Comparison of ENCODE assay signal across 18 cellular contexts in the genomic region with DNA sequence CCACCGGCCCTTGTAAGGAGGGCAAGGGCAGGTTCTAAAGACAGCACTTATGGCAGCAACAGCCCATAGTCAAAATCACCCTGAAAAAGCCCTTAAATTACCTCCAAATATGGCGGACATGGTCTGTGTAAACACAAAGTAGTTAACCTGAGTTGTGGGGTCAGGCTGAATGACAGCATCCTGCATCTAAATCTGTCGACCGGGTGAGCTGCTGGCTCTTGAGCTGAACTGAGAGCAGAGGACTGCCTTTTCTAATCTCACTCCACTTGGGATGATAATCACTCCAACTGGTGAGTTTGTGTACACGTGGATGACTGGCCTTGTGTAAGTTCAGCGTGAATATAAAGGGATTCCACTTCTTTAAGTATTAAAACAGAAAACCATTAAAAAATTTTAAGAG.
DNase-seq lines count a peak whose midpoint lies in the region; ATAC-seq and TF ChIP-seq lines count a peak whose summit lies in the region.
"Had no signal": no experiment of that assay in that cellular context is flagged by ENCODE, and none has a peak within 500 bp of the region (broad histone marks: within the 10 kb centered on the region; RNA-seq: fewer than 3 reads in every experiment).

No MANE protein-coding gene starts in this region.

- no peaks in the 10 kb centered on the region for H3K27me3 ChIP-seq in right atrium auricular region

- peak; percentile 70 for ATAC-seq in Right ventricle myocardium superior (ENCODE audit: poor library complexity)
- no peak for ATAC-seq in left lobe of liver

- no peak overlapping the region for H3K4me3 Mint-ChIP-seq in progenitor cell of endocrine pancreas (ENCODE audit: low read depth)

- peak overlapping the region; percentile 6 for H3K27ac Mint-ChIP-seq in progenitor cell of endocrine pancreas

- H3K4me3 ChIP-seq in right atrium auricular region, result no peak overlapping the region
- H3K4me3 ChIP-seq: A549, SK-N-MC had no signal

- no peak for DNase-seq in Right ventricle myocardium superior
- DNase-seq in right atrium auricular region (ENCODE audit: low spot score), result no peak
- peak; percentile 50 for DNase-seq in SHP77 treated with DMSO at 0.1 percent for 48 hours (lab: John Stamatoyannopoulos, UW)
- no peak for DNase-seq in progenitor cell of endocrine pancreas (ENCODE audit: low spot score, unreplicated experiment)
- no peak for DNase-seq in left lobe of liver (ENCODE audit: low spot score)
- DNase-seq in posterior vena cava (ENCODE audit: low spot score), result no peak
- no peak for DNase-seq in UCSD-AML1 (lab: John Stamatoyannopoulos, UW; ENCODE audit: unreplicated experiment)
- DNase-seq: Caco-2, DMS153, H7, NCI-H1436 treated with DMSO at 0.1 percent for 48 hours, NCI-H2081 treated with DMSO at 0.1 percent for 48 hours, NCI-H345, NCI-H774 had no signal

- H3K4me1 ChIP-seq in right atrium auricular region, result peaks cover 0 to 21% of the 10 kb centered on the region in 2 donors

- H3K4me1 Mint-ChIP-seq in progenitor cell of endocrine pancreas (ENCODE audit: low read depth), result peaks cover 18% of the 10 kb centered on the region

- intact Hi-C loops in Right ventricle myocardium superior (cut with DNase I), result no loop called here
- intact Hi-C loops in posterior vena cava (cut with DNase I), result no loop called here

- peaks cover 5% of the 10 kb centered on the region for H3K36me3 Mint-ChIP-seq in progenitor cell of endocrine pancreas (ENCODE audit: insufficient read depth)

- H3K27ac ChIP-seq in right atrium auricular region (no peak overlapping the region), KOPT-K1 (ENCODE audit: low read depth, low read length, poor library complexity, severe bottlenecking) (peak overlapping the region; percentile 89)
- H3K27ac ChIP-seq: A549, HL-60, SK-N-MC had no signal

- H3K36me3 ChIP-seq in right atrium auricular region, result no peaks in the 10 kb centered on the region
- H3K36me3 ChIP-seq in KOPT-K1 (ENCODE audit: insufficient read depth, low read length), result no peaks in the 10 kb centered on the region

- TF ChIP-seq CTCF in right atrium auricular region (IDR thresholded peaks at IDR 0.05), result no peak
- no peak for TF ChIP-seq CTCF in progenitor cell of endocrine pancreas (IDR thresholded peaks at IDR 0.05; ENCODE audit: unreplicated experiment)

- H3K9me3 ChIP-seq in right atrium auricular region, result no peaks in the 10 kb centered on the region
- no peaks in the 10 kb centered on the region for H3K9me3 ChIP-seq in KOPT-K1 (ENCODE audit: insufficient read depth, low read length, poor library complexity, severe bottlenecking)
- H3K9me3 ChIP-seq: Caco-2 had no signal

- peaks cover 3% of the 10 kb centered on the region for H3K9me3 Mint-ChIP-seq in progenitor cell of endocrine pancreas (ENCODE audit: low read depth)

- peaks cover 86% of the 10 kb centered on the region for H3K27me3 Mint-ChIP-seq in progenitor cell of endocrine pancreas
